11 cellular contexts compared by ENCODE assay signal in the genomic region with DNA sequence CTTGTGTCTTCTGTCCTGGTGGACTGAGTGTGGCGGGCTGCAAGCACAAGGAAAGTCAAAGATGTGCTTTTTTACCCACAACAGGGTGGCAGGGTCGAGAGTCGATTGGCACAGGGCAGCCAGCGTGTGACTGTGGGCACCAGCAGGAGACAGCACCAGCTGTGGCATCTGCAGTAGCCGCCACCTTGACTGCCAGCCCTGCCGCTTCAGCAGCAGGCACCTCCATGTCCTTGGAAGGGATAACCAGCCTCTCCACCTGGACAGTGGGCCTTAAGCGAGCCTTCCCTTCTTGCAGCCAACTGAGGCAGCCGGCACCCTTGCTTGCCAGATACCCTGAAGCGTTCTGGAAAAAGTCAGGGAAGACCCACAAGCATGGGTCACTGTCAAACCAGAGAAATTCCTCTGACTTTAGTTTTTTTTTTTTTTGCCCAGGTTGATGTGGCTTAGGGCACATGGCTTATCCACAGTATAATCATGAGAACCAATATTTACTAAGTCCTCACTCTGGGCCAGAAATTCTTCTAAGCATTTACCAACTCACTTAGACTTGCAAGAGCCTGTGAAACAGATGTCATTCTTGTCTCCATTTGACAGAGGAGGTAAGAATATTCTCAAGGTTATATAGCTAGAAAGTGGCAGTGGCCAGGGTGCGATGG. TPM values are rescaled to one million over a fixed set of nuclear protein-coding genes. Genes with fewer than 3 reads are reported as not detected.
DNase-seq lines count a peak whose midpoint lies in the region; ATAC-seq and TF ChIP-seq lines count a peak whose summit lies in the region.
"Had no signal": no experiment of that assay in that cellular context is flagged by ENCODE, and none has a peak within 500 bp of the region (broad histone marks: within the 10 kb centered on the region; RNA-seq: fewer than 3 reads in every experiment).

No MANE protein-coding gene starts in this region.

- H3K27me3 Mint-ChIP-seq in osteocyte (ENCODE audit: unreplicated experiment) = no peaks in the 10 kb centered on the region

- H3K9me3 ChIP-seq in ectodermal cell (ENCODE audit: control insufficient read depth, low read length) (no peaks in the 10 kb centered on the region), skeletal muscle satellite cell (replicated peaks; ENCODE audit: low read length) (no peaks in the 10 kb centered on the region)
- H3K9me3 ChIP-seq: mucosa of descending colon had no signal

- H3K4me1 ChIP-seq in ectodermal cell (ENCODE audit: control insufficient read depth, insufficient read depth, low read length) = peaks cover 18% of the 10 kb centered on the region
- H3K4me1 ChIP-seq in skeletal muscle satellite cell (ENCODE audit: control insufficient read depth, insufficient read depth, low read length) = peaks cover 33% of the 10 kb centered on the region

- H3K9me3 Mint-ChIP-seq in osteocyte (ENCODE audit: unreplicated experiment) = no peaks in the 10 kb centered on the region
- H3K9me3 Mint-ChIP-seq: T-helper 2 cell treated with Interferon-gamma antibody and Interleukin-4, amounts not matched to agents 5 μg/mL and 100 μg/mL, for 36 hours had no signal

- no peaks in the 10 kb centered on the region for H3K27me3 ChIP-seq in ectodermal cell (ENCODE audit: control insufficient read depth, insufficient read depth, low read length, poor library complexity, severe bottlenecking)
- H3K27me3 ChIP-seq in skeletal muscle satellite cell (ENCODE audit: control insufficient read depth, insufficient read depth, low read length) = no peaks in the 10 kb centered on the region

- no peak for TF ChIP-seq CTCF in osteocyte (IDR thresholded peaks at IDR 0.05)

- no peaks in the 10 kb centered on the region for H3K36me3 Mint-ChIP-seq in osteocyte (ENCODE audit: unreplicated experiment)

- H3K9ac ChIP-seq in skeletal muscle satellite cell (ENCODE audit: low read depth, low read length) = peak overlapping the region; percentile 41

- no peak overlapping the region for H3K4me3 ChIP-seq in ectodermal cell (ENCODE audit: insufficient read depth, low read depth, low read length)
- H3K4me3 ChIP-seq in skeletal muscle satellite cell (ENCODE audit: low read length) = no peak overlapping the region
- H3K4me3 ChIP-seq: mucosa of descending colon had no signal

- peak; percentile 21 for ATAC-seq in HG02763 (IDR thresholded peaks at IDR 0.05; ENCODE audit: unreplicated experiment)

- WGBS in ectodermal cell, 2 experiments = 92 to 93% methylated on average over 10 of the region's 10 CpGs

- no peak overlapping the region for H3K4me3 Mint-ChIP-seq in osteocyte (ENCODE audit: unreplicated experiment)
- H3K4me3 Mint-ChIP-seq: T-helper 2 cell treated with Interferon-gamma antibody and Interleukin-4, amounts not matched to agents 5 μg/mL and 100 μg/mL, for 36 hours had no signal

- H3K27ac ChIP-seq in ectodermal cell (ENCODE audit: insufficient read depth, low read depth, low read length, poor library complexity, severe bottlenecking) = peak overlapping the region; percentile 52

- peak overlapping the region; percentile 78 for H3K4me2 ChIP-seq in skeletal muscle satellite cell (ENCODE audit: low read length)

- H3K4me1 Mint-ChIP-seq in osteocyte (ENCODE audit: unreplicated experiment) = peaks cover 3% of the 10 kb centered on the region

- no peak overlapping the region for H3K27ac Mint-ChIP-seq in osteocyte (ENCODE audit: unreplicated experiment)
- H3K27ac Mint-ChIP-seq: T-helper 2 cell treated with Interferon-gamma antibody and Interleukin-4, amounts not matched to agents 5 μg/mL and 100 μg/mL, for 36 hours had no signal

- DNase-seq in NCI-H1694 (lab: John Stamatoyannopoulos, UW) (peak; percentile 77), NCI-H1694 treated with DMSO at 0.1 percent for 48 hours (lab: John Stamatoyannopoulos, UW) (no peak), cerebellum (ENCODE audit: low spot score) (no peak), HCEC 1CT (no peak), osteocyte (ENCODE audit: extremely low spot score, unreplicated experiment) (no peak)
- DNase-seq: activated T-cell treated with anti-CD3 and anti-CD28 coated beads for 4 hours had no signal

- H3K36me3 ChIP-seq in ectodermal cell (ENCODE audit: control insufficient read depth, insufficient read depth, low read length) = no peaks in the 10 kb centered on the region
- no peaks in the 10 kb centered on the region for H3K36me3 ChIP-seq in skeletal muscle satellite cell (ENCODE audit: insufficient read depth, low read length)

RNA-seq across cellular contexts. Expression of a gene that starts 30.1 kb away (rescaled TPM):
- 34.3 TPM for polyA plus RNA-seq in ectodermal cell (2013, experiment 1 of 4)
- polyA plus RNA-seq in ectodermal cell (2013, experiment 2 of 4) = 39.4 TPM
- 24.7 TPM for polyA plus RNA-seq in ectodermal cell (2013, experiment 3 of 4)
- polyA plus RNA-seq in ectodermal cell (2013, experiment 4 of 4) = 31.8 TPM
- 26.9 and 32.4 TPM in 2 replicates for total RNA-seq in skeletal muscle satellite cell (2012; rRNA removed)
- total RNA-seq in cerebellum = 40.5 TPM
- total RNA-seq in osteocyte = 51.1 and 52.9 TPM in 2 replicates
